Comparison of ENCODE assay signal across 13 cellular contexts in the genomic region with DNA sequence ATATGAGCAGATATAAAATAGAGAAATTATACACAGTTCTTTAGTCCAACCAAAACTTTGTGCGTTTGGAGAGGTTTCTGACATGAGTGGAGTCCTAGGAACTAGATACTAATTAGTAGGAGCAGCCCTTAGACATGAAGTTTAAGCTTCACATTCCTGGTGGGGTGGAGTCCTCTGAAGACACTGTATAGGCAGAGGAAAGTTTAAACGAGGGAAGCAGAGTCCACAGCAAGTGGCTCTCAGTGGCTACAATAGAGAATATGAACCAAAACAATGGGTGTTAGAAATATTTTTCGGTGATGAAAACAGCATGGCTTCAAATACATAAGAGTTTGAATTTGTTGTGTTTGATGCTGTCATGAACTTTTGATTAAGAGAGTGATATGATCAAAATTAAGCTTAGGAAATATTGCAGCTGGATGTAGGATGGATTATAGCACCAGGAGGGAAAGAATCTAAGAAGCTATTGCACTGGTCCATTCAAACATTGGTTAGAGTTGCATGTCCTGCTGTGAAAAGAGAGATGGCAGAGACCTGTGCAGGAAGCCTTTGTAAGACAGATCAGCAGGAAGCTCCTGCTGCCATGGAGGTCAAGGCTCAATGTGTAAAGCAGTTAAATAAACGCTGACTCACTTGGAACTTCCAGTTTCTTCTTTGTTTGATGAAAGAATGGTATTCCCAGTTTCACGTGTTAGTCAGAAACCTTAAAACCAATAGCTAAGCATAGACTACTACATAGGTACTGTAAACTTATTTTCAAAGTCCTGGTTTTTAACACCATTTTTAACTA.
DNase-seq lines count a peak whose midpoint lies in the region; ATAC-seq, FAIRE-seq and TF ChIP-seq lines count a peak whose summit lies in the region.
"Had no signal": no experiment of that assay in that cellular context is flagged by ENCODE, and none has a peak within 500 bp of the region (broad histone marks: within the 10 kb centered on the region; RNA-seq: fewer than 3 reads in every experiment).

No MANE protein-coding gene starts in this region.

- H3K4me1 ChIP-seq in cardiac muscle cell (ENCODE audit: low read depth) (peaks cover 24% of the 10 kb centered on the region), SJSA1 (replicated peaks) (peaks cover 21% of the 10 kb centered on the region), foreskin keratinocyte (no peaks in the 10 kb centered on the region)
- H3K4me1 ChIP-seq: BLaER1 had no signal

- H3K27me3 ChIP-seq in cardiac muscle cell (no peaks in the 10 kb centered on the region), SJSA1 (replicated peaks) (no peaks in the 10 kb centered on the region), foreskin keratinocyte (no peaks in the 10 kb centered on the region)
- H3K27me3 ChIP-seq: BLaER1 had no signal

- peaks cover 26% of the 10 kb centered on the region for H3K36me3 Mint-ChIP-seq in natural killer cell

- H3K36me3 ChIP-seq in cardiac muscle cell (no peaks in the 10 kb centered on the region), SJSA1 (no peaks in the 10 kb centered on the region)

- intact Hi-C loops in cardiac septum (cut with DNase I), result no loop called here
- intact Hi-C loops in natural killer cell (cut with micrococcal nuclease), result no loop called here
- intact Hi-C loops in head of caudate nucleus (cut with DNase I), result no loop called here

- H3K9me3 ChIP-seq in cardiac muscle cell (ENCODE audit: low read depth), result no peaks in the 10 kb centered on the region
- no peaks in the 10 kb centered on the region for H3K9me3 ChIP-seq in SJSA1 (replicated peaks)
- H3K9me3 ChIP-seq: BLaER1, thoracic aorta had no signal

- peaks cover 0 to 2% of the 10 kb centered on the region in 2 donors for H3K9me3 Mint-ChIP-seq in natural killer cell

- no peak overlapping the region for H3K4me3 Mint-ChIP-seq in natural killer cell
- H3K4me3 Mint-ChIP-seq: dendritic cell treated with granulocyte-macrophage colony-stimulating factor and Interleukin-4, amounts not matched to agents 40 ng/mL and 50 ng/mL, for 4 days had no signal

- no peaks in the 10 kb centered on the region for H3K4me1 Mint-ChIP-seq in natural killer cell

- peak; percentile 96 for ATAC-seq in foreskin keratinocyte
- no peak for ATAC-seq in natural killer cell
- ATAC-seq in HG03159 (IDR thresholded peaks at IDR 0.05; ENCODE audit: unreplicated experiment), result no peak

- H3K27me3 Mint-ChIP-seq in natural killer cell (ENCODE audit: low read depth in 2 of 2), result no peaks in the 10 kb centered on the region
- H3K27me3 Mint-ChIP-seq: dendritic cell treated with granulocyte-macrophage colony-stimulating factor and Interleukin-4, amounts not matched to agents 40 ng/mL and 50 ng/mL, for 4 days had no signal

- H3K4me3 ChIP-seq in cardiac muscle cell (no peak overlapping the region), SJSA1 (no peak overlapping the region)
- H3K4me3 ChIP-seq: BLaER1, lung, thoracic aorta had no signal

- FAIRE-seq in D721Med (lab: Jason Lieb, UNC), result no peak

- H3K27ac ChIP-seq in cardiac muscle cell, result peak overlapping the region; percentile 42
- peak overlapping the region; percentile 45 for H3K27ac ChIP-seq in SJSA1
- peak overlapping the region; percentile 83 for H3K27ac ChIP-seq in foreskin keratinocyte
- H3K27ac ChIP-seq: BLaER1, thoracic aorta had no signal

- H3K27ac Mint-ChIP-seq in natural killer cell, result peak overlapping the region in 1 of 2 donors; percentile 33
- H3K27ac Mint-ChIP-seq: dendritic cell treated with granulocyte-macrophage colony-stimulating factor and Interleukin-4, amounts not matched to agents 40 ng/mL and 50 ng/mL, for 4 days had no signal

- DNase-seq in cardiac muscle cell (ENCODE audit: low read depth in 1 of 2, low spot score in 1 of 2), result peak in 1 of 2 donors; percentile 45
- DNase-seq in cardiac septum (ENCODE audit: low spot score), result no peak
- DNase-seq in SJSA1 (ENCODE audit: low read depth in 1 of 2, low spot score in 2 of 2), result peak in 1 of 2 experiments; percentile 49
- peak; percentile 65 to 82 for DNase-seq in foreskin keratinocyte
- no peak for DNase-seq in natural killer cell
- no peak for DNase-seq in D721Med (ENCODE audit: insufficient read length, low spot score)
- no peak for DNase-seq in head of caudate nucleus
- DNase-seq: Right ventricle myocardium superior had no signal

- TF ChIP-seq CTCF in cardiac muscle cell (IDR thresholded peaks at IDR 0.05; ENCODE audit: low read depth, low read length) (no peak), foreskin keratinocyte (conservative IDR thresholded peaks at IDR 0.05) (no peak), natural killer cell (IDR thresholded peaks at IDR 0.05) (no peak), D721Med (IDR thresholded peaks at IDR 0.05; ENCODE audit: insufficient read depth, missing control alignments) (no peak)

Comparison
In these comparisons a context has a peak if more than half of its experiments do, and no peak if none do; other contexts are left out.
1. DNase-seq: peak in foreskin keratinocyte (2 of 2); none in cardiac septum (single experiment), natural killer cell (single experiment), D721Med (single experiment) and head of caudate nucleus (0 of 42).
2. Peak in every context shown above with its lines, with median percentiles within 50 percentile points of each other: H3K27ac ChIP-seq.